In the genomic region with DNA sequence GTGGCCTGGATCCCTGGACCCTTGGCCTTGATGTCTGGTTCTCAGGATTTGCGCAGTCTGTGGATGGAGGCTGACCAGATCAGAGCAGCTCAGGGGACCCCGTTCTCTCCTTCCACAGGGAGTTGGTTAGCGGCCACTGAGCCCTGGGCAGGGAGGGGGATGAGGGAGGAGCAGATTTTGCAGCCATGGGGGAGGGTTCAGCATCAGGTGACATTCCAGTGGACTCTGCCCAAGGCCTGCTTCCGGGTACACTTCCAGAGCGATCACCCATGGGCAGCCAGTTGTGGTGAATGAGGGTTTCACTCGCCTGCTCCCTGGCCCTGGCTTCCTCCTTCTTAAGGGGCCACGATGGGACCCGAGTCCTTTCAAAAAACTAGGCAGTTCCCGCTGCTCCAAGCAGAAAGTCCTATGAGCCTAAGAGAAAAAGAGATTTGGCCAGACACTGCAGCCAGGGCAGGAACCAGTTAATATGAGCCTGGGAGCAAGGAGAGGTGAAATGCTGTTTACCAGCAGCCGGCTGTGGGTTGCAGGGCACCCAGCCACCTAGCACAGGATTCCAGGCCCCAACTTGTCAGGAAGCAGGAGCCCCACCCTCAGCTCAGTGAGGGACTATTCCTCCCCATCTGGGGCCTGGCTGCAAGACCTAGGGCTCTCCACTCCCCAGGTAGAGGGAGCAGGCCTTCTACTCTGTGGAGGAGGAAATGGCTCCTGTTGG, we compare ENCODE assay signal across 13 cellular contexts. TPM values are rescaled to one million over a fixed set of nuclear protein-coding genes. Genes with fewer than 3 reads are reported as not detected.
DNase-seq lines count a peak whose midpoint lies in the region; ATAC-seq and TF ChIP-seq lines count a peak whose summit lies in the region.
"Had no signal": no experiment of that assay in that cellular context is flagged by ENCODE, and none has a peak within 500 bp of the region (broad histone marks: within the 10 kb centered on the region; RNA-seq: fewer than 3 reads in every experiment).

No MANE protein-coding gene starts in this region.

- TF ChIP-seq CTCF in esophagus squamous epithelium (IDR thresholded peaks at IDR 0.05) (no peak), mucosa of descending colon (IDR thresholded peaks at IDR 0.05) (no peak)

- ATAC-seq in mucosa of descending colon (peak; percentile 69), HG03159 (IDR thresholded peaks at IDR 0.05; ENCODE audit: unreplicated experiment) (no peak), HG03457 (IDR thresholded peaks at IDR 0.05; ENCODE audit: unreplicated experiment) (no peak)
- ATAC-seq: activated naive CD4-positive, alpha-beta T cell treated with anti-CD3 and anti-CD28 coated beads, Interleukin-2, amount 50 U/mL, for 72 hours had no signal

- H3K4me1 ChIP-seq in esophagus squamous epithelium = peaks cover 27 to 60% (median 30%) of the 10 kb centered on the region in 3 donors
- peaks cover 26% of the 10 kb centered on the region for H3K4me1 ChIP-seq in mucosa of descending colon (ENCODE audit: low read depth)

- intact Hi-C loops in esophagus squamous epithelium (cut with DNase I) = no loop called here
- intact Hi-C loops in mucosa of descending colon (cut with DNase I, micrococcal nuclease) = no loop called here

- 60% methylated on average over 1 of the region's 10 CpGs; no CpG with 5 or more reads in 1 of the 2 donors for WGBS in esophagus squamous epithelium, 2 donors

- peak overlapping the region; percentile 76 to 85 (median 77) for H3K27ac ChIP-seq in esophagus squamous epithelium
- H3K27ac ChIP-seq: SK-N-MC had no signal

- H3K4me3 ChIP-seq in esophagus squamous epithelium = no peak overlapping the region
- H3K4me3 ChIP-seq in mucosa of descending colon = no peak overlapping the region
- H3K4me3 ChIP-seq: SK-N-MC, smooth muscle cell had no signal

- H3K9me3 ChIP-seq in esophagus squamous epithelium (peaks cover 0 to 6% (median 0%) of the 10 kb centered on the region in 3 donors), mucosa of descending colon (no peaks in the 10 kb centered on the region)

- peaks cover 0 to 34% (median 0%) of the 10 kb centered on the region in 4 donors for H3K27me3 ChIP-seq in esophagus squamous epithelium

- peak; percentile 41 for DNase-seq in NCI-H2171 (lab: John Stamatoyannopoulos, UW)
- no peak for DNase-seq in esophagus squamous epithelium (lab: John Stamatoyannopoulos, UW)
- DNase-seq in mucosa of descending colon = peak; percentile 84 to 90 (median 86)
- no peak for DNase-seq in NCI-H187 treated with DMSO at 0.1 percent for 48 hours (lab: John Stamatoyannopoulos, UW)
- no peak for DNase-seq in HEK293T (ENCODE audit: extremely low spot score)
- DNase-seq: activated CD4-positive, alpha-beta T cell treated with anti-CD3 and anti-CD28 coated beads for 48 hours; HCEC 1CT; NCI-H2081 had no signal

- TF ChIP-seq POLR2A in esophagus squamous epithelium (IDR thresholded peaks at IDR 0.05) = no peak

- CTCF ChIA-PET in HEK293T (lab: Yijun Ruan, JAX) = no interaction called here

- POLR2A ChIA-PET in HEK293T (lab: Yijun Ruan, JAX) = no interaction called here

- no peaks in the 10 kb centered on the region for H3K36me3 ChIP-seq in esophagus squamous epithelium
- H3K36me3 ChIP-seq in mucosa of descending colon (ENCODE audit: low read depth) = no peaks in the 10 kb centered on the region

TF ChIP-seq in HEK293T, 16 proteins besides CTCF, POLR2A, EP300 and RAD21:
- TF ChIP-seq L3MBTL2 (conservative IDR thresholded peaks at IDR 0.05) = no peak
- TF ChIP-seq NFRKB (IDR thresholded peaks at IDR 0.05) = no peak
- TF ChIP-seq SUZ12 (IDR thresholded peaks at IDR 0.05) = no peak
- no peak for TF ChIP-seq FOXK2 (IDR thresholded peaks at IDR 0.05)
- TF ChIP-seq CTBP1 (IDR thresholded peaks at IDR 0.05; ENCODE audit: borderline replicate concordance) = no peak
- TF ChIP-seq FOXM1 (IDR thresholded peaks at IDR 0.05; ENCODE audit: borderline replicate concordance) = no peak
- no peak for TF ChIP-seq ARNT (IDR thresholded peaks at IDR 0.05)
- TF ChIP-seq SP1 (IDR thresholded peaks at IDR 0.05) = no peak
TF ChIP-seq in HEK293T: peak in this region for 0.

RNA-seq across cellular contexts. Expression of gene GPRC5C, which starts 4.7 kb away (rescaled TPM):
- total RNA-seq in esophagus squamous epithelium (10 to 100 TPM in 2 of 4 donors, 1 to 10 TPM in 2; 6.3 to 21.6 (median 11.7) TPM), mucosa of descending colon (100 to 1,000 TPM in 2 of 3 donors, 10 to 100 TPM in 1; 62.2 to 172 (median 139) TPM)

RNA-seq across cellular contexts. Expression of gene CD300A, which starts 39.2 kb away (rescaled TPM):
- total RNA-seq in esophagus squamous epithelium (10 to 100 TPM in 1 of 4 donors, 1 to 10 TPM in 2, under 1 TPM in 1; 0.88 to 19.6 (median 2.8) TPM), mucosa of descending colon (1 to 10 TPM; 3.7 to 7.0 (median 5.2) TPM)
- total RNA-seq: smooth muscle cell had no signal

RNA-seq across cellular contexts. Expression of gene GPR142, which starts 59.9 kb away (rescaled TPM):
- total RNA-seq in esophagus squamous epithelium (under 1 TPM in 1 of 4 donors, not detected in 3; 0.38 TPM), mucosa of descending colon (under 1 TPM in 1 of 3 donors, not detected in 2; 0.17 TPM)
- total RNA-seq: activated naive CD4-positive, alpha-beta T cell treated with anti-CD3 and anti-CD28 coated beads, Interleukin-2, amount 50 U/mL, for 72 hours; smooth muscle cell had no signal

Comparison
In these comparisons a context has a peak if more than half of its experiments do, and no peak if none do; other contexts are left out.
1. DNase-seq: peak in NCI-H2171 (single experiment) and mucosa of descending colon (3 of 3); none in esophagus squamous epithelium (single experiment), NCI-H187 treated with DMSO at 0.1 percent for 48 hours (single experiment) and HEK293T (single experiment).